26 cellular contexts compared by ENCODE assay signal in genomic region chr2:109630441-109631425, GRCh38. TPM values are rescaled to one million over a fixed set of nuclear protein-coding genes. Genes with fewer than 3 reads are reported as not detected.
A peak's percentile ranks its signal among the peaks of the same experiment; 100 is the strongest.
DNase-seq lines count a peak whose midpoint lies in the region; ATAC-seq and TF ChIP-seq lines count a peak whose summit lies in the region.
"Had no signal": no experiment of that assay in that cellular context is flagged by ENCODE, and none has a peak within 500 bp of the region (broad histone marks: within the 10 kb centered on the region; RNA-seq: fewer than 3 reads in every experiment).

No MANE protein-coding gene starts in this region.

- POLR2A ChIA-PET in PC-9 (lab: Charles Lee; ENCODE audit: unreplicated experiment), result no interaction called here

- TF ChIP-seq CTCF in PC-9 (conservative IDR thresholded peaks at IDR 0.05) (no peak), gastrocnemius medialis (IDR thresholded peaks at IDR 0.05 in 4 of 5, conservative IDR thresholded peaks at IDR 0.05 in 1 of 5) (no peak)

- H3K9me3 ChIP-seq in PC-9 (ENCODE audit: insufficient read depth, low read depth) (peaks cover 2% of the 10 kb centered on the region; the same call in 1 of the 2 replicates), gastrocnemius medialis (no peaks in the 10 kb centered on the region)
- H3K9me3 ChIP-seq: Peyer's patch had no signal

- TF ChIP-seq POLR2A in gastrocnemius medialis (IDR thresholded peaks at IDR 0.05), result no peak

- H3K79me2 ChIP-seq in PC-9 (ENCODE audit: low read depth), result no peaks in the 10 kb centered on the region

- H3K36me3 ChIP-seq in PC-9 (ENCODE audit: low read depth), result no peaks in the 10 kb centered on the region
- no peaks in the 10 kb centered on the region for H3K36me3 ChIP-seq in gastrocnemius medialis
- H3K36me3 ChIP-seq: Peyer's patch had no signal

- DNase-seq in PC-9, result no peak
- no peak for DNase-seq in left lobe of liver (ENCODE audit: low spot score)
- peak; percentile 62 for DNase-seq in mucosa of gallbladder (ENCODE audit: low spot score)
- no peak for DNase-seq in stimulated activated effector memory CD8-positive, alpha-beta T cell treated with anti-CD3 and anti-CD28 coated beads, Interleukin-12 subunit alpha, Interleukin-12 subunit beta, amount 100 ng/mL, for 72 hours (ENCODE audit: low spot score in 2 of 2)
- DNase-seq in gastrocnemius medialis, result no peak
- DNase-seq in NCI-H1048 (lab: John Stamatoyannopoulos, UW), result no peak
- no peak for DNase-seq in kidney tubule cell (ENCODE audit: low spot score)
- DNase-seq in AG20443 (ENCODE audit: low spot score), result no peak
- DNase-seq: 8988T, ACHN, DMS153, DND-41, GOT3, MM.1S, NCI-H1092, NCI-H1417 treated with DMSO at 0.1 percent for 48 hours, NCI-H1694 treated with DMSO at 0.1 percent for 48 hours, NCI-H2081, NCI-H2227 treated with DMSO at 0.1 percent for 48 hours, NCI-H510A, NCI-H69, SHP77 treated with DMSO at 0.1 percent for 48 hours had no signal

- ATAC-seq in left lobe of liver (peak; percentile 67), gastrocnemius medialis (no peak)
- ATAC-seq in stimulated activated effector memory CD8-positive, alpha-beta T cell treated with anti-CD3 and anti-CD28 coated beads, Interleukin-12 subunit alpha, Interleukin-12 subunit beta, amount 100 ng/mL, for 72 hours, result peak; percentile 21
- ATAC-seq: HCT116 had no signal

- no peak overlapping the region for H3K4me3 Mint-ChIP-seq in stimulated activated effector memory CD8-positive, alpha-beta T cell treated with anti-CD3 and anti-CD28 coated beads, Interleukin-12 subunit alpha, Interleukin-12 subunit beta, amount 100 ng/mL, for 72 hours
- H3K4me3 Mint-ChIP-seq: IgD-negative memory B cell had no signal

- H3K4me1 ChIP-seq in PC-9 (replicated peaks; ENCODE audit: insufficient read depth) (peaks cover 27% of the 10 kb centered on the region), gastrocnemius medialis (no peaks in the 10 kb centered on the region)
- H3K4me1 ChIP-seq: Peyer's patch had no signal

- CTCF ChIA-PET in PC-9 (lab: Charles Lee), result interaction anchor here (0.7 kb wide), 1 partner anchor 25 kb away, joined by 4 read pairs; no protein-coding TSS in a partner anchor

- H3K27ac Mint-ChIP-seq in stimulated activated effector memory CD8-positive, alpha-beta T cell treated with anti-CD3 and anti-CD28 coated beads, Interleukin-12 subunit alpha, Interleukin-12 subunit beta, amount 100 ng/mL, for 72 hours, result no peak overlapping the region

- H3K36me3 Mint-ChIP-seq in stimulated activated effector memory CD8-positive, alpha-beta T cell treated with anti-CD3 and anti-CD28 coated beads, Interleukin-12 subunit alpha, Interleukin-12 subunit beta, amount 100 ng/mL, for 72 hours, result no peaks in the 10 kb centered on the region
- H3K36me3 Mint-ChIP-seq: IgD-negative memory B cell had no signal

- H4K20me1 ChIP-seq in PC-9 (ENCODE audit: insufficient read depth), result no peaks in the 10 kb centered on the region

- H3K9me3 Mint-ChIP-seq in stimulated activated effector memory CD8-positive, alpha-beta T cell treated with anti-CD3 and anti-CD28 coated beads, Interleukin-12 subunit alpha, Interleukin-12 subunit beta, amount 100 ng/mL, for 72 hours, result no peaks in the 10 kb centered on the region
- H3K9me3 Mint-ChIP-seq: IgD-negative memory B cell had no signal

- H3K27me3 ChIP-seq in PC-9 (ENCODE audit: insufficient read depth, low read depth) (no peaks in the 10 kb centered on the region), gastrocnemius medialis (no peaks in the 10 kb centered on the region)
- H3K27me3 ChIP-seq: Peyer's patch had no signal

- H3K27ac ChIP-seq in PC-9 (peak overlapping the region; percentile 67), gastrocnemius medialis (no peak overlapping the region)
- H3K27ac ChIP-seq: KMS-11, Peyer's patch had no signal

- H3K4me3 ChIP-seq in PC-9, result no peak overlapping the region
- H3K4me3 ChIP-seq in gastrocnemius medialis, result no peak overlapping the region
- H3K4me3 ChIP-seq: Peyer's patch had no signal

- H3K4me1 Mint-ChIP-seq in stimulated activated effector memory CD8-positive, alpha-beta T cell treated with anti-CD3 and anti-CD28 coated beads, Interleukin-12 subunit alpha, Interleukin-12 subunit beta, amount 100 ng/mL, for 72 hours, result no peaks in the 10 kb centered on the region

- H3F3A ChIP-seq in PC-9 (ENCODE audit: insufficient read depth, low read depth), result peaks cover 23% of the 10 kb centered on the region

- H2AFZ ChIP-seq in PC-9, result no peak overlapping the region

- in situ Hi-C loops in gastrocnemius medialis (cut with MboI; ENCODE audit: low sequenced_read_pairs in 4 of 4), result no loop called here

- H3K4me2 ChIP-seq in PC-9, result no peak overlapping the region
- H3K4me2 ChIP-seq: KMS-11 had no signal

- BruUV-seq in PC-9 (replicated peaks; lab: Mats Ljungman, UMichigan), result no TSS peak

- intact Hi-C loops in PC-9 (cut with micrococcal nuclease; ENCODE audit: unreplicated experiment), result no loop called here
- intact Hi-C loops in gastrocnemius medialis (cut with DNase I; ENCODE audit: low total_unique reads), result no loop called here

- no peaks in the 10 kb centered on the region for H3K9me2 ChIP-seq in PC-9 (ENCODE audit: insufficient read depth)

RNA-seq across cellular contexts. Expression of gene SOWAHC, which starts 16.6 kb away (rescaled TPM):
- total RNA-seq in PC-9 (2021) (12.8 and 14.3 TPM in 2 replicates), left lobe of liver (21.3 TPM), mucosa of gallbladder (19.4 TPM), gastrocnemius medialis (1 to 10 TPM in 1 of 4 donors, under 1 TPM in 3; 0.75 to 1.4 (median 0.96) TPM)

RNA-seq across cellular contexts. Expression of gene SEPTIN10, which starts 17.0 kb away (rescaled TPM):
- total RNA-seq in PC-9 (2021) (112 and 119 TPM in 2 replicates), left lobe of liver (36.3 TPM), mucosa of gallbladder (63.1 TPM), gastrocnemius medialis (10 to 100 TPM; 22.3 to 39.4 (median 29.6) TPM)

Comparison
In these comparisons a context has a peak if more than half of its experiments do, and no peak if none do; other contexts are left out.
1. ATAC-seq: peak in left lobe of liver (single experiment) and stimulated activated effector memory CD8-positive, alpha-beta T cell treated with anti-CD3 and anti-CD28 coated beads, Interleukin-12 subunit alpha, Interleukin-12 subunit beta, amount 100 ng/mL, for 72 hours (single experiment); none in gastrocnemius medialis (0 of 2).